18 cellular contexts compared by ENCODE assay signal in genomic region chr2:2892378-2892777, GRCh38.
DNase-seq lines count a peak whose midpoint lies in the region; TF ChIP-seq lines count a peak whose summit lies in the region.
"Had no signal": no experiment of that assay in that cellular context is flagged by ENCODE, and none has a peak within 500 bp of the region (broad histone marks: within the 10 kb centered on the region; RNA-seq: fewer than 3 reads in every experiment).

No MANE protein-coding gene starts in this region.

- H3K9me3 ChIP-seq in endodermal cell (ENCODE audit: control insufficient read depth, low read length) = no peaks in the 10 kb centered on the region
- H3K9me3 ChIP-seq: BE2C had no signal

- no peaks in the 10 kb centered on the region for H3K36me3 ChIP-seq in endodermal cell (ENCODE audit: control insufficient read depth, insufficient read depth, low read length)
- H3K36me3 ChIP-seq: BE2C had no signal

- TF ChIP-seq CTCF in brain (conservative IDR thresholded peaks at IDR 0.05) (no peak), endodermal cell (conservative IDR thresholded peaks at IDR 0.05) (no peak)

- H3K27ac Mint-ChIP-seq in brain (peak overlapping the region in 3 of 5 experiments; percentile 1 to 18 (median 10)), endodermal cell (no peak overlapping the region)
- H3K27ac Mint-ChIP-seq: CD4-positive, CD25-positive, alpha-beta regulatory T cell; GM23338; HFFc6 had no signal

- no peak overlapping the region for H3K4me3 ChIP-seq in endodermal cell (ENCODE audit: low read length)
- H3K4me3 ChIP-seq: GM23338 had no signal

- H3K36me3 Mint-ChIP-seq in brain (no peaks in the 10 kb centered on the region), endodermal cell (ENCODE audit: low read depth) (no peaks in the 10 kb centered on the region)
- H3K36me3 Mint-ChIP-seq: CD4-positive, CD25-positive, alpha-beta regulatory T cell; CD8-positive, alpha-beta memory T cell had no signal

- H3K4me3 Mint-ChIP-seq in brain = no peak overlapping the region
- H3K4me3 Mint-ChIP-seq in endodermal cell = no peak overlapping the region
- H3K4me3 Mint-ChIP-seq: CD4-positive, CD25-positive, alpha-beta regulatory T cell; CD8-positive, alpha-beta memory T cell; GM23338; HFFc6 had no signal

- H3K27me3 Mint-ChIP-seq in brain (no peaks in the 10 kb centered on the region), endodermal cell (ENCODE audit: insufficient read depth) (no peaks in the 10 kb centered on the region)
- H3K27me3 Mint-ChIP-seq: CD4-positive, CD25-positive, alpha-beta regulatory T cell had no signal

- WGBS in endodermal cell (ENCODE audit: insufficient coverage in 1 of 2, insufficient read length in 1 of 2), 2 experiments = 84 to 89% methylated on average over 10 of the region's 10 CpGs

- H3K4me1 Mint-ChIP-seq in brain (peaks cover 22% of the 10 kb centered on the region), endodermal cell (no peaks in the 10 kb centered on the region)
- H3K4me1 Mint-ChIP-seq: CD4-positive, CD25-positive, alpha-beta regulatory T cell; CD8-positive, alpha-beta memory T cell; GM23338 had no signal

- H3K9me3 Mint-ChIP-seq in brain = no peaks in the 10 kb centered on the region
- peaks cover 8% of the 10 kb centered on the region for H3K9me3 Mint-ChIP-seq in endodermal cell
- H3K9me3 Mint-ChIP-seq: CD8-positive, alpha-beta memory T cell; GM23338 had no signal

- H3K4me1 ChIP-seq in endodermal cell (ENCODE audit: control insufficient read depth, insufficient read depth, low read length) = no peaks in the 10 kb centered on the region
- H3K4me1 ChIP-seq: BE2C had no signal

- H3K27ac ChIP-seq in endodermal cell (ENCODE audit: low read depth, low read length) = no peak overlapping the region

- no peak overlapping the region for H3K9ac ChIP-seq in endodermal cell (ENCODE audit: extremely low read depth, low read length, poor library complexity, severe bottlenecking)

- peak; percentile 9 for DNase-seq in activated CD8-positive, alpha-beta memory T cell treated with anti-CD3 and anti-CD28 coated beads for 24 hours
- no peak for DNase-seq in activated CD8-positive, alpha-beta memory T cell treated with anti-CD3 and anti-CD28 coated beads, Interleukin-2, amount 50 U/mL, for 4 hours
- peak; percentile 25 for DNase-seq in endodermal cell
- DNase-seq in stimulated activated naive CD4-positive, alpha-beta T cell (lab: John Stamatoyannopoulos, UW) = no peak
- no peak for DNase-seq in NCI-H524 (lab: John Stamatoyannopoulos, UW)
- DNase-seq in activated T-cell treated with anti-CD3 and anti-CD28 coated beads, Interleukin-2, amount 50 U/mL, for 1 hour = no peak
- DNase-seq: BE2C; C1 segment of cervical spinal cord; CD4-positive, CD25-positive, alpha-beta regulatory T cell; CD8-positive, alpha-beta memory T cell; COR-L47; DMS153; DMS79; GF-D8; HFFc6; IMR-90 had no signal

- H3K27me3 ChIP-seq in endodermal cell (ENCODE audit: control insufficient read depth, insufficient read depth, low read length, poor library complexity, severe bottlenecking) = no peaks in the 10 kb centered on the region
- H3K27me3 ChIP-seq: BE2C had no signal

Comparison
In these comparisons a context has a peak if more than half of its experiments do, and no peak if none do; other contexts are left out.
1. DNase-seq: peak in activated CD8-positive, alpha-beta memory T cell treated with anti-CD3 and anti-CD28 coated beads for 24 hours (single experiment) and endodermal cell (single experiment); none in activated CD8-positive, alpha-beta memory T cell treated with anti-CD3 and anti-CD28 coated beads, Interleukin-2, amount 50 U/mL, for 4 hours (single experiment), stimulated activated naive CD4-positive, alpha-beta T cell (0 of 6), NCI-H524 (0 of 2) and activated T-cell treated with anti-CD3 and anti-CD28 coated beads, Interleukin-2, amount 50 U/mL, for 1 hour (single experiment).